1 cellular context compared by ENCODE assay signal in the genomic region with DNA sequence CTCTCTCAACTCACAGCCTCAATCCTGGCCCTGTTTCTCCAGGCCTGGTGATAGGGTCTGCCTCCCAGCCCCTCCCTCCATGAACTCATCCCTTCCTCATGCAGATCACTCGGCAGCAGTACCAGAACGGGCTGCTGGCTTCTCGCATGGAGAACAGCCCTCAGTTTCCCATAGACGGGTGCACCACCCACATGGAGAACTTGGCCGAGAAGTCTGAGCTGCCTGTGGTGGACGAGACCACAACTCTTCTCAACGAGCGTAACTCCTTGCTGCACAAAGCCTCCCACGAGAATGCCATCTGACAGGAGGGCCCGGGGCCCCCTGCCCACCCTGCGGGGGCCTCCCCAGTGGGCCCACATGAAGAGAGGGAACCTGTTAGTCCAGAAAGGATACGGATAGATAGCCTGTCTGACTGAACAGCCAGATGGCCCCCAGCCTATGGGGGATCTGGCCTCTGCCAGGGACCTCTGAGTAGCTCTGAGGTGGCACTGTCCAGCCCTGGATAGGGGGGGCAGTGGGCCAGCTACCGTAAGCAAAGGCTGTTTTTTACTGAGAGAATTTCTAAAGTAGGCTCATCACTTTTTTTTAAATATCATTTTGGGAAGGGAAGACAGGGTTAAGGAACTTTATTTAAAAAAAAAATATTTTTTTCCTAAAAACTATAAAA.
TF ChIP-seq lines count a peak whose summit lies in the region.

No MANE protein-coding gene starts in this region.

TF ChIP-seq in HepG2, 621 proteins besides CTCF, POLR2A, EP300 and RAD21:
- TF ChIP-seq, protein P1, sequence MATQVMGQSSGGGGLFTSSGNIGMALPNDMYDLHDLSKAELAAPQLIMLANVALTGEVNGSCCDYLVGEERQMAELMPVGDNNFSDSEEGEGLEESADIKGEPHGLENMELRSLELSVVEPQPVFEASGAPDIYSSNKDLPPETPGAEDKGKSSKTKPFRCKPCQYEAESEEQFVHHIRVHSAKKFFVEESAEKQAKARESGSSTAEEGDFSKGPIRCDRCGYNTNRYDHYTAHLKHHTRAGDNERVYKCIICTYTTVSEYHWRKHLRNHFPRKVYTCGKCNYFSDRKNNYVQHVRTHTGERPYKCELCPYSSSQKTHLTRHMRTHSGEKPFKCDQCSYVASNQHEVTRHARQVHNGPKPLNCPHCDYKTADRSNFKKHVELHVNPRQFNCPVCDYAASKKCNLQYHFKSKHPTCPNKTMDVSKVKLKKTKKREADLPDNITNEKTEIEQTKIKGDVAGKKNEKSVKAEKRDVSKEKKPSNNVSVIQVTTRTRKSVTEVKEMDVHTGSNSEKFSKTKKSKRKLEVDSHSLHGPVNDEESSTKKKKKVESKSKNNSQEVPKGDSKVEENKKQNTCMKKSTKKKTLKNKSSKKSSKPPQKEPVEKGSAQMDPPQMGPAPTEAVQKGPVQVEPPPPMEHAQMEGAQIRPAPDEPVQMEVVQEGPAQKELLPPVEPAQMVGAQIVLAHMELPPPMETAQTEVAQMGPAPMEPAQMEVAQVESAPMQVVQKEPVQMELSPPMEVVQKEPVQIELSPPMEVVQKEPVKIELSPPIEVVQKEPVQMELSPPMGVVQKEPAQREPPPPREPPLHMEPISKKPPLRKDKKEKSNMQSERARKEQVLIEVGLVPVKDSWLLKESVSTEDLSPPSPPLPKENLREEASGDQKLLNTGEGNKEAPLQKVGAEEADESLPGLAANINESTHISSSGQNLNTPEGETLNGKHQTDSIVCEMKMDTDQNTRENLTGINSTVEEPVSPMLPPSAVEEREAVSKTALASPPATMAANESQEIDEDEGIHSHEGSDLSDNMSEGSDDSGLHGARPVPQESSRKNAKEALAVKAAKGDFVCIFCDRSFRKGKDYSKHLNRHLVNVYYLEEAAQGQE (IDR thresholded peaks at IDR 0.05; ENCODE audit: borderline replicate concordance in 1 of 2, low read depth in 1 of 2, low read length in 2 of 2): peak in 1 of 2 experiments; percentile 11; a peak in 1 of 4 replicates
- TF ChIP-seq CBX2 (IDR thresholded peaks at IDR 0.05; ENCODE audit: low read depth, low read length) (no peak), CBX2 (CRISPR knock-in tag; IDR thresholded peaks at IDR 0.05; ENCODE audit: low read depth) (no peak), ZNF616 (CRISPR knock-in tag; IDR thresholded peaks at IDR 0.05; ENCODE audit: low read depth) (no peak), ZKSCAN8 (CRISPR knock-in tag; IDR thresholded peaks at IDR 0.05; ENCODE audit: borderline replicate concordance) (no peak), PPARG (CRISPR knock-in tag; conservative IDR thresholded peaks at IDR 0.05) (0 out of 2 replicates have a peak, but pooled peaks have one; percentile 6), ZNF768 (CRISPR knock-in tag; IDR thresholded peaks at IDR 0.05) (peak; percentile 27; the same call in 1 of the 2 replicates), TBX3 (IDR thresholded peaks at IDR 0.05; ENCODE audit: borderline replicate concordance) (no peak), KDM1A (CRISPR knock-in tag; IDR thresholded peaks at IDR 0.05) (no peak)
